Comparison of ENCODE assay signal across 8 cellular contexts in genomic region chr9:21812945-21813568, GRCh38. TPM values are rescaled to one million over a fixed set of nuclear protein-coding genes. Genes with fewer than 3 reads are reported as not detected.
DNase-seq lines count a peak whose midpoint lies in the region; ATAC-seq, FAIRE-seq and TF ChIP-seq lines count a peak whose summit lies in the region.

No MANE protein-coding gene starts in this region.

- FAIRE-seq in HTR-8/SVneo (lab: Jason Lieb, UNC), result no peak

- H3K4me3 ChIP-seq in RWPE2 (ENCODE audit: severe bottlenecking), result no peak overlapping the region

- intact Hi-C loops in cardiac septum (cut with DNase I), result loop anchor here (5.0 to 10.0 kb wide), 5 partner anchors 194 to 634 kb away; partner anchors contain the start of genes CDKN2B and DMRTA1

- ATAC-seq in GM19463 (IDR thresholded peaks at IDR 0.05; ENCODE audit: unreplicated experiment) (peak; percentile 55), RWPE2 (ENCODE audit: low read depth) (peak; percentile 48)

- no peaks in the 10 kb centered on the region for H3K27me3 ChIP-seq in RWPE2 (ENCODE audit: insufficient read depth, poor library complexity, severe bottlenecking)

- H3K9me3 ChIP-seq in RWPE2 (ENCODE audit: severe bottlenecking), result no peaks in the 10 kb centered on the region

- TF ChIP-seq CTCF in RWPE2 (IDR thresholded peaks at IDR 0.05; ENCODE audit: poor library complexity, severe bottlenecking), result peak; percentile 62

- DNase-seq in Caki2 (ENCODE audit: low read depth) (peak; percentile 56), HTR-8/SVneo (ENCODE audit: insufficient read length, low spot score) (peak; percentile 42), RWPE2 (ENCODE audit: low spot score) (no peak), cardiac septum (ENCODE audit: low spot score) (peak; percentile 83), pulmonary artery endothelial cell (ENCODE audit: low read depth, low spot score) (peak; percentile 45), HuH-7.5 (ENCODE audit: low spot score) (no peak)
- peak; percentile 61 for DNase-seq in activated naive CD4-positive, alpha-beta T cell treated with anti-CD3 and anti-CD28 coated beads, Interleukin-2, amount 50 U/mL, for 16 hours

- H3K27ac ChIP-seq in RWPE2 (ENCODE audit: poor library complexity, severe bottlenecking), result peak overlapping the region; percentile 76

- peaks cover 44% of the 10 kb centered on the region for H3K4me1 ChIP-seq in RWPE2 (ENCODE audit: insufficient read depth, poor library complexity, severe bottlenecking)

- in situ Hi-C loops in Caki2 (cut with HindIII; ENCODE audit: low pct_unique_long_range_greater_than_20kb, low sequenced_read_pairs), result loop anchor here (25.0 kb wide), 2 partner anchors 424 to 624 kb away; partner anchors contain the start of gene DMRTA1

- peaks cover 87% of the 10 kb centered on the region for H3K36me3 ChIP-seq in RWPE2 (ENCODE audit: low read depth)

RNA-seq across cellular contexts. Expression of gene MTAP, which starts 10.6 kb away (rescaled TPM):
- total RNA-seq in Caki2 (2014; rRNA removed; shearing (Covaris generic); ENCODE audit: low replicate concordance), result 25.4 and 30.5 TPM in 2 replicates
- total RNA-seq in cardiac septum (13.0 TPM), pulmonary artery endothelial cell (32.2 and 55.8 TPM in 2 replicates)

Comparison
In these comparisons a context has a peak if more than half of its experiments do, and no peak if none do; other contexts are left out.
1. DNase-seq: peak in Caki2 (single experiment), HTR-8/SVneo (single experiment), activated naive CD4-positive, alpha-beta T cell treated with anti-CD3 and anti-CD28 coated beads, Interleukin-2, amount 50 U/mL, for 16 hours (single experiment), cardiac septum (single experiment) and pulmonary artery endothelial cell (single experiment); none in RWPE2 (single experiment) and HuH-7.5 (single experiment).